Comparison of ENCODE assay signal across 21 cellular contexts in the genomic region with DNA sequence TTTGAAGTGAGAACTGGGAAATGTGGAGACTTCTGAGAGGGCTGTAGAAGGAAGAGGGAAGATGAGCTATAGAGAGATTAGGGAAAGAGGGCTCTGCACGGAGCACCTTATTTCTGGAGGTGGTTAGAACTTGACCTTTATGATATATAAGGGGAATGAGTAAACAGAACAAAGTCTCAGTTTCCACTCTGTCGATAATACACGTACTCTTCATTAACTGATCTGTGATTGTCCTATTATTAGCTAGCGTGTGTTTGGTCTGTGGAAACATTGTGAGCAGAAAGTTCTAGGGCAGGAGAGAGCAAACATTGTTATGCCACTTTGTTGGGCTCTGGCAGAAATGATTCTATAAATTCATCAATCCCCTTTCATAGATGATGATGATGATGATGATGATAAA.
"Had no signal": no experiment of that assay in that cellular context is flagged by ENCODE, and none has a peak within 500 bp of the region (broad histone marks: within the 10 kb centered on the region; RNA-seq: fewer than 3 reads in every experiment).

No MANE protein-coding gene starts in this region.

- H3K36me3 ChIP-seq: cardiac muscle cell, lower lobe of right lung, sigmoid colon, spleen, tibial artery had no signal

- H3K36me3 Mint-ChIP-seq: activated CD4-positive, alpha-beta memory T cell treated with anti-CD3 and anti-CD28 coated beads for 36 hours; activated naive CD8-positive, alpha-beta T cell treated with anti-CD3 and anti-CD28 coated beads for 36 hours had no signal

- DNase-seq: activated CD4-positive, alpha-beta memory T cell treated with anti-CD3 and anti-CD28 coated beads for 36 hours; activated CD4-positive, alpha-beta T cell treated with anti-CD3 and anti-CD28 coated beads for 4 hours; activated naive CD4-positive, alpha-beta T cell; activated naive CD8-positive, alpha-beta T cell treated with anti-CD3 and anti-CD28 coated beads for 36 hours; activated T-cell treated with anti-CD3 and anti-CD28 coated beads for 4 hours; amniotic stem cell; foreskin keratinocyte; hypothalamus; lower lobe of right lung; midbrain; nephron progenitor cell; nucleus accumbens; posterior cingulate gyrus; sigmoid colon; spleen; stimulated activated naive CD4-positive, alpha-beta T cell treated with Interleukin-2 at 50 U/mL for 16 hours; tibial artery had no signal

- H3K4me3 ChIP-seq: cardiac muscle cell, lower lobe of right lung, sigmoid colon, spleen, tibial artery had no signal

- H3K27me3 ChIP-seq: cardiac muscle cell, foreskin keratinocyte, sigmoid colon, spleen, tibial artery had no signal

- H3K27me3 Mint-ChIP-seq: activated naive CD8-positive, alpha-beta T cell treated with anti-CD3 and anti-CD28 coated beads for 36 hours had no signal

- H3K27ac ChIP-seq: cardiac muscle cell, epithelial cell of prostate, foreskin keratinocyte, lower lobe of right lung, sigmoid colon, spleen, tibial artery had no signal

- H3K4me3 Mint-ChIP-seq: activated CD4-positive, alpha-beta memory T cell treated with anti-CD3 and anti-CD28 coated beads for 36 hours; activated naive CD8-positive, alpha-beta T cell treated with anti-CD3 and anti-CD28 coated beads for 36 hours; nephron progenitor cell had no signal

- H3K9me3 Mint-ChIP-seq: activated CD4-positive, alpha-beta memory T cell treated with anti-CD3 and anti-CD28 coated beads for 36 hours; activated naive CD8-positive, alpha-beta T cell treated with anti-CD3 and anti-CD28 coated beads for 36 hours; nephron progenitor cell had no signal

- H3K27ac Mint-ChIP-seq: activated CD4-positive, alpha-beta memory T cell treated with anti-CD3 and anti-CD28 coated beads for 36 hours; activated naive CD8-positive, alpha-beta T cell treated with anti-CD3 and anti-CD28 coated beads for 36 hours; nephron progenitor cell had no signal

- ATAC-seq: foreskin keratinocyte, lower lobe of right lung had no signal

- H3K9me3 ChIP-seq: lower lobe of right lung, sigmoid colon, spleen, tibial artery had no signal

- FAIRE-seq: keratinocyte, TTC549 had no signal
